ENCODE assay signal across 24 cellular contexts in genomic region chr4:158861766-158862165, GRCh38.
DNase-seq lines count a peak whose midpoint lies in the region; ATAC-seq and TF ChIP-seq lines count a peak whose summit lies in the region.
"Had no signal": no experiment of that assay in that cellular context is flagged by ENCODE, and none has a peak within 500 bp of the region (broad histone marks: within the 10 kb centered on the region; RNA-seq: fewer than 3 reads in every experiment).

No MANE protein-coding gene starts in this region.

- no peak overlapping the region for H4K8ac ChIP-seq in mesendoderm (ENCODE audit: low read depth, low read length)

- no TSS peak for BruUV-seq in PC-3 (replicated peaks; lab: Mats Ljungman, UMichigan)

- no peak overlapping the region for H3K27ac Mint-ChIP-seq in GM23338
- no peak overlapping the region for H3K27ac Mint-ChIP-seq in natural killer cell
- H3K27ac Mint-ChIP-seq: activated naive CD8-positive, alpha-beta T cell treated with anti-CD3 and anti-CD28 coated beads for 36 hours; activated T-helper 2 cell treated with anti-CD3 and anti-CD28 coated beads, Interferon-gamma antibody, Interleukin-2, Interleukin-4, amounts not matched to agents 10 μg/mL and 5 μg/mL and 100 μg/mL, durations not matched to agents 14 hours and 24 hours and 36 hours; CD4-positive, alpha-beta T cell; progenitor cell of endocrine pancreas; stimulated activated naive CD8-positive, alpha-beta T cell treated with anti-CD3 and anti-CD28 coated beads, Interleukin-15, Interleukin-2, amounts not matched to agents 100 ng/mL and 50 ng/mL, for 24 hours had no signal

- H3K18ac ChIP-seq in mesendoderm (ENCODE audit: low read length), result no peak overlapping the region

- no peaks in the 10 kb centered on the region for H3K4me1 ChIP-seq in GM23338 (ENCODE audit: insufficient read depth)
- H3K4me1 ChIP-seq in PC-3 (ENCODE audit: insufficient read depth, low read length), result peaks cover 23% of the 10 kb centered on the region
- no peaks in the 10 kb centered on the region for H3K4me1 ChIP-seq in mesendoderm (ENCODE audit: control insufficient read depth, low read depth, low read length)
- H3K4me1 ChIP-seq: ascending aorta, thyroid gland had no signal

- peaks cover 9% of the 10 kb centered on the region; the same call in 1 of the 3 replicates for H3K36me3 Mint-ChIP-seq in GM23338 (ENCODE audit: low read depth)
- H3K36me3 Mint-ChIP-seq in natural killer cell, result peaks cover 19% of the 10 kb centered on the region

- H2BK120ac ChIP-seq in mesendoderm (ENCODE audit: low read depth, low read length), result no peak overlapping the region

- no peak overlapping the region for H2AK5ac ChIP-seq in mesendoderm (ENCODE audit: low read length)

- no peak overlapping the region for H3K4me3 Mint-ChIP-seq in GM23338
- no peak overlapping the region for H3K4me3 Mint-ChIP-seq in natural killer cell
- H3K4me3 Mint-ChIP-seq: activated naive CD8-positive, alpha-beta T cell treated with anti-CD3 and anti-CD28 coated beads for 36 hours; CD4-positive, alpha-beta T cell; stimulated activated naive CD8-positive, alpha-beta T cell treated with anti-CD3 and anti-CD28 coated beads, Interleukin-15, Interleukin-2, amounts not matched to agents 100 ng/mL and 50 ng/mL, for 24 hours had no signal

- DNase-seq in GM12864 (ENCODE audit: low read depth), result no peak
- peak; percentile 46 for DNase-seq in GM23338 (ENCODE audit: low spot score)
- no peak for DNase-seq in PC-3
- peak; percentile 42 for DNase-seq in mesendoderm
- DNase-seq in natural killer cell, result no peak
- DNase-seq in activated CD4-positive, alpha-beta T cell treated with anti-CD3 and anti-CD28 coated beads, Interleukin-2, amount 50 U/mL, for 1 hour, result no peak
- DNase-seq: activated CD8-positive, alpha-beta memory T cell treated with anti-CD3 and anti-CD28 coated beads, Interleukin-2, amount 50 U/mL, for 4 hours; activated naive CD8-positive, alpha-beta T cell treated with anti-CD3 and anti-CD28 coated beads for 36 hours; CD4-positive, alpha-beta T cell; central memory CD4-positive, alpha-beta T cell; DMS 273 treated with DMSO at 0.1 percent for 48 hours; kidney glomerular epithelial cell; MG63; NCI-H1436; NCI-H510A treated with DMSO at 0.1 percent for 48 hours; T-helper 2 cell; thyroid gland had no signal

- no peak overlapping the region for H3K4ac ChIP-seq in mesendoderm (ENCODE audit: low read depth, low read length)

- H2BK15ac ChIP-seq in mesendoderm (replicated peaks; ENCODE audit: low read depth), result no peak overlapping the region

- H3K23ac ChIP-seq in mesendoderm (ENCODE audit: low read length), result no peak overlapping the region

- H3K9ac ChIP-seq in PC-3 (ENCODE audit: low read length) (no peak overlapping the region), mesendoderm (ENCODE audit: low read length) (no peak overlapping the region)

- no peaks in the 10 kb centered on the region for H4K20me1 ChIP-seq in GM23338 (replicated peaks; ENCODE audit: insufficient read depth)
- H4K20me1 ChIP-seq in PC-3 (ENCODE audit: low read length), result no peaks in the 10 kb centered on the region

- no peak overlapping the region for H4K5ac ChIP-seq in mesendoderm (ENCODE audit: low read length)

- H3K9me3 Mint-ChIP-seq in GM23338 (no peaks in the 10 kb centered on the region), natural killer cell (no peaks in the 10 kb centered on the region)
- H3K9me3 Mint-ChIP-seq: activated naive CD8-positive, alpha-beta T cell treated with anti-CD3 and anti-CD28 coated beads for 36 hours; activated T-helper 2 cell treated with anti-CD3 and anti-CD28 coated beads, Interferon-gamma antibody, Interleukin-2, Interleukin-4, amounts not matched to agents 10 μg/mL and 5 μg/mL and 100 μg/mL, durations not matched to agents 14 hours and 24 hours and 36 hours; CD4-positive, alpha-beta T cell; stimulated activated naive CD8-positive, alpha-beta T cell treated with anti-CD3 and anti-CD28 coated beads, Interleukin-15, Interleukin-2, amounts not matched to agents 100 ng/mL and 50 ng/mL, for 24 hours had no signal

- ATAC-seq in GM23338 (peak; percentile 73), PC-3 (no peak), natural killer cell (no peak), GM21825 (IDR thresholded peaks at IDR 0.05; ENCODE audit: unreplicated experiment) (no peak)

- intact Hi-C loops in PC-3 (cut with micrococcal nuclease), result no loop called here
- intact Hi-C loops in natural killer cell (cut with micrococcal nuclease), result no loop called here

- H3K27ac ChIP-seq in GM23338 (ENCODE audit: low read depth), result no peak overlapping the region
- no peak overlapping the region for H3K27ac ChIP-seq in PC-3 (ENCODE audit: low read length)
- no peak overlapping the region for H3K27ac ChIP-seq in mesendoderm (ENCODE audit: low read depth, low read length)
- H3K27ac ChIP-seq: ascending aorta, SK-N-MC, thyroid gland had no signal

- H2BK5ac ChIP-seq in mesendoderm (ENCODE audit: low read length), result no peak overlapping the region

- H3K4me1 Mint-ChIP-seq in GM23338 (no peaks in the 10 kb centered on the region; the same call in 1 of the 3 replicates), natural killer cell (no peaks in the 10 kb centered on the region)
- H3K4me1 Mint-ChIP-seq: activated naive CD8-positive, alpha-beta T cell treated with anti-CD3 and anti-CD28 coated beads for 36 hours had no signal

- H3K9me2 ChIP-seq in GM23338 (ENCODE audit: insufficient read depth) (no peaks in the 10 kb centered on the region), PC-3 (replicated peaks; ENCODE audit: low read length) (no peaks in the 10 kb centered on the region)

- H3F3A ChIP-seq in GM23338 (replicated peaks; ENCODE audit: low read depth), result no peaks in the 10 kb centered on the region
- H3F3A ChIP-seq in PC-3 (ENCODE audit: low read length, unreplicated experiment), result no peaks in the 10 kb centered on the region

- H3K27me3 ChIP-seq in GM23338 (ENCODE audit: insufficient read depth) (no peaks in the 10 kb centered on the region), PC-3 (ENCODE audit: low read length) (no peaks in the 10 kb centered on the region), mesendoderm (ENCODE audit: insufficient read depth, low read length, poor library complexity) (no peaks in the 10 kb centered on the region)
- H3K27me3 ChIP-seq: ascending aorta, MG63, thyroid gland had no signal

- H3K79me2 ChIP-seq in GM23338 (replicated peaks; ENCODE audit: insufficient read depth) (no peaks in the 10 kb centered on the region), PC-3 (ENCODE audit: low read length) (no peaks in the 10 kb centered on the region), mesendoderm (ENCODE audit: control insufficient read depth, insufficient read depth, low read length) (no peaks in the 10 kb centered on the region)

- CTCF ChIA-PET in PC-3 (lab: Charles Lee), result no interaction called here

- no peaks in the 10 kb centered on the region for H3K36me3 ChIP-seq in GM23338 (ENCODE audit: insufficient read depth)
- H3K36me3 ChIP-seq in PC-3 (ENCODE audit: low read depth, low read length), result no peaks in the 10 kb centered on the region
- H3K36me3 ChIP-seq in mesendoderm (ENCODE audit: control insufficient read depth, insufficient read depth, low read length), result no peaks in the 10 kb centered on the region

- H3K27me3 Mint-ChIP-seq in GM23338 (ENCODE audit: insufficient read depth, low read depth, poor library complexity) (no peaks in the 10 kb centered on the region), natural killer cell (ENCODE audit: low read depth in 2 of 2) (no peaks in the 10 kb centered on the region)
- H3K27me3 Mint-ChIP-seq: activated naive CD8-positive, alpha-beta T cell treated with anti-CD3 and anti-CD28 coated beads for 36 hours; CD4-positive, alpha-beta T cell; progenitor cell of endocrine pancreas; stimulated activated naive CD8-positive, alpha-beta T cell treated with anti-CD3 and anti-CD28 coated beads, Interleukin-15, Interleukin-2, amounts not matched to agents 100 ng/mL and 50 ng/mL, for 24 hours had no signal

- H3K79me1 ChIP-seq in mesendoderm (ENCODE audit: low read length), result no peaks in the 10 kb centered on the region

- POLR2A ChIA-PET in PC-3 (lab: Charles Lee; ENCODE audit: unreplicated experiment), result no interaction called here

- TF ChIP-seq CTCF in GM12864 (IDR thresholded peaks at IDR 0.05; ENCODE audit: low read depth, low read length, missing control alignments) (peak; percentile 57), GM23338 (conservative IDR thresholded peaks at IDR 0.05; ENCODE audit: low read depth in 2 of 2) (peak; percentile 20 to 37), PC-3 (conservative IDR thresholded peaks at IDR 0.05; ENCODE audit: low read depth, low read length) (peak; percentile 17; the same call in 1 of the 2 replicates), natural killer cell (IDR thresholded peaks at IDR 0.05) (no peak)

- no peak overlapping the region for H2AFZ ChIP-seq in GM23338
- no peak overlapping the region for H2AFZ ChIP-seq in PC-3 (ENCODE audit: low read length)

- no peak overlapping the region for H3K4me2 ChIP-seq in GM23338
- H3K4me2 ChIP-seq in PC-3 (ENCODE audit: low read length), result no peak overlapping the region
- H3K4me2 ChIP-seq in mesendoderm (ENCODE audit: low read length), result no peak overlapping the region

- no peak overlapping the region for H3K56ac ChIP-seq in mesendoderm (ENCODE audit: low read length)

- no CpG with 5 or more reads among the region's 3 CpGs for WGBS in mesendoderm (ENCODE audit: extremely low coverage, insufficient coverage, low lambda C conversion rate)

- no peak overlapping the region for H3K4me3 ChIP-seq in GM12864 (ENCODE audit: low read depth, low read length)
- no peak overlapping the region for H3K4me3 ChIP-seq in GM23338
- H3K4me3 ChIP-seq in PC-3 (ENCODE audit: low read length), result no peak overlapping the region
- H3K4me3 ChIP-seq in mesendoderm (ENCODE audit: low read length), result no peak overlapping the region
- H3K4me3 ChIP-seq: ascending aorta, lung, MG63, SK-N-MC, thyroid gland had no signal

- no peaks in the 10 kb centered on the region for H3K9me3 ChIP-seq in PC-3 (ENCODE audit: low read length)
- H3K9me3 ChIP-seq: ascending aorta, MG63, thyroid gland had no signal

Comparison
In these comparisons a context has a peak if more than half of its experiments do, and no peak if none do; other contexts are left out.
1. DNase-seq: peak in GM23338 (single experiment) and mesendoderm (single experiment); none in GM12864 (single experiment), PC-3 (single experiment), natural killer cell (single experiment) and activated CD4-positive, alpha-beta T cell treated with anti-CD3 and anti-CD28 coated beads, Interleukin-2, amount 50 U/mL, for 1 hour (single experiment).